8 cellular contexts compared by ENCODE assay signal in genomic region chr11:62694455-62695167, GRCh38. TPM values are rescaled to one million over a fixed set of nuclear protein-coding genes. Genes with fewer than 3 reads are reported as not detected.
A peak's percentile ranks its signal among the peaks of the same experiment; 100 is the strongest.
DNase-seq lines count a peak whose midpoint lies in the region; ATAC-seq and TF ChIP-seq lines count a peak whose summit lies in the region.

No MANE protein-coding gene starts in this region.

- TF ChIP-seq CTCF in AG04450 (IDR thresholded peaks at IDR 0.05; ENCODE audit: low read depth, low read length): peak; percentile 90

- H3K18ac ChIP-seq in mesendoderm (ENCODE audit: low read length): no peak overlapping the region

- H3K4me1 Mint-ChIP-seq in activated CD8-positive, alpha-beta T cell treated with anti-CD3 and anti-CD28 coated beads, Interleukin-2, amount 10 ng/mL, durations not matched to agents 7 days and 5 days (ENCODE audit: low read depth): peaks cover 9% of the 10 kb centered on the region

- WGBS in mesendoderm (ENCODE audit: extremely low coverage, insufficient coverage, low lambda C conversion rate): no CpG with 5 or more reads among the region's 14 CpGs

- peaks cover 22% of the 10 kb centered on the region for H3K36me3 Mint-ChIP-seq in activated CD8-positive, alpha-beta T cell treated with anti-CD3 and anti-CD28 coated beads, Interleukin-2, amount 10 ng/mL, durations not matched to agents 7 days and 5 days (ENCODE audit: low read depth)

- CTCF ChIA-PET in AG04450 (lab: Charles Lee): interaction anchor here (0.7 to 4.3 kb wide), 15 partner anchors 9 to 319 kb away, joined by 3 to 36 read pairs (median 5); partner anchors contain the start of genes C11orf98 and CSKMT
- CTCF ChIA-PET in activated CD8-positive, alpha-beta T cell treated with anti-CD3 and anti-CD28 coated beads, Interleukin-2, amount 10 ng/mL, durations not matched to agents 7 days and 5 days (lab: Charles Lee): interaction anchor here (0.5 to 5.1 kb wide), 27 partner anchors 8 to 300 kb away, joined by 3 to 77 read pairs (median 5); partner anchors contain the start of genes BSCL2, C11orf98, CSKMT and HNRNPUL2

- H2BK15ac ChIP-seq in mesendoderm (replicated peaks; ENCODE audit: low read depth): no peak overlapping the region

- H3K56ac ChIP-seq in mesendoderm (ENCODE audit: low read length): no peak overlapping the region

- H3K27ac Mint-ChIP-seq in activated CD8-positive, alpha-beta T cell treated with anti-CD3 and anti-CD28 coated beads, Interleukin-2, amount 10 ng/mL, durations not matched to agents 7 days and 5 days: peak overlapping the region; percentile 36

- no peak overlapping the region for H3K4me3 Mint-ChIP-seq in activated CD8-positive, alpha-beta T cell treated with anti-CD3 and anti-CD28 coated beads, Interleukin-2, amount 10 ng/mL, durations not matched to agents 7 days and 5 days

- H4K8ac ChIP-seq in mesendoderm (ENCODE audit: low read depth, low read length): no peak overlapping the region

- H2BK5ac ChIP-seq in mesendoderm (ENCODE audit: low read length): no peak overlapping the region

- H3K23ac ChIP-seq in mesendoderm (ENCODE audit: low read length): no peak overlapping the region

- H2BK120ac ChIP-seq in mesendoderm (ENCODE audit: low read depth, low read length): no peak overlapping the region

- no peaks in the 10 kb centered on the region for H3K27me3 Mint-ChIP-seq in activated CD8-positive, alpha-beta T cell treated with anti-CD3 and anti-CD28 coated beads, Interleukin-2, amount 10 ng/mL, durations not matched to agents 7 days and 5 days (ENCODE audit: low read depth)

- no peaks in the 10 kb centered on the region for H3K79me2 ChIP-seq in mesendoderm (ENCODE audit: control insufficient read depth, insufficient read depth, low read length)

- no peak overlapping the region for H3K4me3 ChIP-seq in AG04450 (ENCODE audit: low read depth, low read length)
- H3K4me3 ChIP-seq in effector memory CD4-positive, alpha-beta T cell (ENCODE audit: insufficient read depth, low read depth, low read length, poor library complexity, severe bottlenecking): no peak overlapping the region
- no peak overlapping the region for H3K4me3 ChIP-seq in mesendoderm (ENCODE audit: low read length)

- no peak overlapping the region for H3K4me2 ChIP-seq in mesendoderm (ENCODE audit: low read length)

- H3K9me3 Mint-ChIP-seq in activated CD8-positive, alpha-beta T cell treated with anti-CD3 and anti-CD28 coated beads, Interleukin-2, amount 10 ng/mL, durations not matched to agents 7 days and 5 days (ENCODE audit: insufficient read depth): no peaks in the 10 kb centered on the region

- DNase-seq in AG04450 (ENCODE audit: low read depth, low spot score): peak; percentile 55
- DNase-seq in GM19238 (ENCODE audit: insufficient read length, low spot score): peak; percentile 70
- peak; percentile 70 for DNase-seq in NCI-H748 (lab: John Stamatoyannopoulos, UW; ENCODE audit: unreplicated experiment)
- DNase-seq in activated CD8-positive, alpha-beta T cell treated with anti-CD3 and anti-CD28 coated beads, Interleukin-2, amount 10 ng/mL, durations not matched to agents 7 days and 5 days: peak; percentile 86
- DNase-seq in effector memory CD4-positive, alpha-beta T cell: peak; percentile 55 to 69 (median 60)
- peak; percentile 89 for DNase-seq in mesendoderm
- peak; percentile 46 to 55 for DNase-seq in stimulated activated CD8-positive, alpha-beta memory T cell treated with anti-CD3 and anti-CD28 coated beads, Interleukin-2, amount 100 ng/mL, for 48 hours (ENCODE audit: low read depth in 2 of 2)

- H3K79me1 ChIP-seq in mesendoderm (ENCODE audit: low read length): no peaks in the 10 kb centered on the region

- H3K9me3 ChIP-seq in AG04450 (ENCODE audit: control insufficient read depth, insufficient read depth, low read length): no peaks in the 10 kb centered on the region
- H3K9me3 ChIP-seq in effector memory CD4-positive, alpha-beta T cell (ENCODE audit: control insufficient read depth, low read length): no peaks in the 10 kb centered on the region

- POLR2A ChIA-PET in AG04450 (lab: Yijun Ruan, JAX): interaction anchor here (0.6 to 2.7 kb wide), 7 partner anchors 11 to 73 kb away, joined by 3 to 21 read pairs (median 4); partner anchors contain the start of genes B3GAT3, C11orf98, CSKMT and HNRNPUL2
- POLR2A ChIA-PET in activated CD8-positive, alpha-beta T cell treated with anti-CD3 and anti-CD28 coated beads, Interleukin-2, amount 10 ng/mL, durations not matched to agents 7 days and 5 days (lab: Charles Lee): interaction anchor here (1.0 to 1.9 kb wide), 4 partner anchors 14 to 103 kb away, joined by 4 to 6 read pairs (median 5); partner anchors contain the start of genes C11orf98, CSKMT, LBHD1 and TUT1

- ATAC-seq in activated CD8-positive, alpha-beta T cell treated with anti-CD3 and anti-CD28 coated beads, Interleukin-2, amount 10 ng/mL, durations not matched to agents 7 days and 5 days: peak; percentile 92
- ATAC-seq in HG02981 (IDR thresholded peaks at IDR 0.05; ENCODE audit: unreplicated experiment): no peak

- no peak overlapping the region for H3K27ac ChIP-seq in AG04450 (ENCODE audit: low read depth, low read length)
- H3K27ac ChIP-seq in effector memory CD4-positive, alpha-beta T cell (ENCODE audit: insufficient read depth, low read length, poor library complexity, severe bottlenecking): no peak overlapping the region
- H3K27ac ChIP-seq in mesendoderm (ENCODE audit: low read depth, low read length): no peak overlapping the region

- H3K9ac ChIP-seq in mesendoderm (ENCODE audit: low read length): no peak overlapping the region

- no peak overlapping the region for H2AK5ac ChIP-seq in mesendoderm (ENCODE audit: low read length)

- H3K4ac ChIP-seq in mesendoderm (ENCODE audit: low read depth, low read length): no peak overlapping the region

- no peaks in the 10 kb centered on the region for H3K4me1 ChIP-seq in effector memory CD4-positive, alpha-beta T cell (ENCODE audit: control insufficient read depth, insufficient read depth, low read length, poor library complexity, severe bottlenecking)
- H3K4me1 ChIP-seq in mesendoderm (ENCODE audit: control insufficient read depth, low read depth, low read length): no peaks in the 10 kb centered on the region

- no peaks in the 10 kb centered on the region for H3K27me3 ChIP-seq in AG04450 (ENCODE audit: control insufficient read depth, insufficient read depth, low read length)
- no peaks in the 10 kb centered on the region for H3K27me3 ChIP-seq in effector memory CD4-positive, alpha-beta T cell (replicated peaks; ENCODE audit: control insufficient read depth, insufficient read depth, low read length, poor library complexity, severe bottlenecking)
- H3K27me3 ChIP-seq in mesendoderm (ENCODE audit: insufficient read depth, low read length, poor library complexity): no peaks in the 10 kb centered on the region

- H4K5ac ChIP-seq in mesendoderm (ENCODE audit: low read length): no peak overlapping the region

- peaks cover 7% of the 10 kb centered on the region for H3K36me3 ChIP-seq in effector memory CD4-positive, alpha-beta T cell (ENCODE audit: control insufficient read depth, insufficient read depth, low read length)
- peaks cover 4% of the 10 kb centered on the region for H3K36me3 ChIP-seq in mesendoderm (ENCODE audit: control insufficient read depth, insufficient read depth, low read length)

RNA-seq across cellular contexts. Expression of gene LRRN4CL, which starts 5.3 kb away (rescaled TPM):
- 4.1 and 5.7 TPM in 2 replicates for polyA plus RNA-seq in AG04450 (2011; rRNA removed)
- polyA minus RNA-seq in AG04450 (2011; rRNA and poly(A)+ RNA removed): 1.9 and 2.3 TPM in 2 replicates
- total RNA-seq in activated CD8-positive, alpha-beta T cell treated with anti-CD3 and anti-CD28 coated beads, Interleukin-2, amount 10 ng/mL, durations not matched to agents 7 days and 5 days: under 1 TPM; 0.21 to 0.34 TPM
- polyA plus RNA-seq in mesendoderm (2013, experiment 1 of 2): 0.15 TPM
- polyA plus RNA-seq in mesendoderm (2013, experiment 2 of 2): 0.13 TPM

RNA-seq across cellular contexts. Expression of gene BSCL2, which starts 12.6 kb away (rescaled TPM):
- polyA plus RNA-seq in AG04450 (2011; rRNA removed): 42.8 and 63.7 TPM in 2 replicates
- polyA minus RNA-seq in AG04450 (2011; rRNA and poly(A)+ RNA removed): 59.3 and 81.9 TPM in 2 replicates
- 10 to 100 TPM; 30.3 to 39.9 TPM for total RNA-seq in activated CD8-positive, alpha-beta T cell treated with anti-CD3 and anti-CD28 coated beads, Interleukin-2, amount 10 ng/mL, durations not matched to agents 7 days and 5 days
- 105 TPM for polyA plus RNA-seq in mesendoderm (2013, experiment 1 of 2)
- polyA plus RNA-seq in mesendoderm (2013, experiment 2 of 2): 100 TPM

RNA-seq across cellular contexts. Expression of gene GNG3, which starts 12.9 kb away (rescaled TPM):
- polyA plus RNA-seq in AG04450 (2011; rRNA removed): 0.11 TPM in 1 of 2 replicates, not detected in the other
- not detected in 2 replicates for polyA minus RNA-seq in AG04450 (2011; rRNA and poly(A)+ RNA removed)
- total RNA-seq in activated CD8-positive, alpha-beta T cell treated with anti-CD3 and anti-CD28 coated beads, Interleukin-2, amount 10 ng/mL, durations not matched to agents 7 days and 5 days: not detected
- polyA plus RNA-seq in mesendoderm (2013, experiment 1 of 2): 5.2 TPM
- polyA plus RNA-seq in mesendoderm (2013, experiment 2 of 2): 5.0 TPM

RNA-seq across cellular contexts. Expression of gene UBXN1, which starts 15.7 kb away (rescaled TPM):
- polyA plus RNA-seq in AG04450 (2011; rRNA removed): 92.8 and 100 TPM in 2 replicates
- polyA minus RNA-seq in AG04450 (2011; rRNA and poly(A)+ RNA removed): 48.8 and 54.0 TPM in 2 replicates
- 100 to 1,000 TPM; 107 to 118 TPM for total RNA-seq in activated CD8-positive, alpha-beta T cell treated with anti-CD3 and anti-CD28 coated beads, Interleukin-2, amount 10 ng/mL, durations not matched to agents 7 days and 5 days
- 98.6 TPM for polyA plus RNA-seq in mesendoderm (2013, experiment 1 of 2)
- polyA plus RNA-seq in mesendoderm (2013, experiment 2 of 2): 99.8 TPM

RNA-seq across cellular contexts. Expression of gene LBHD1, which starts 22.5 kb away (rescaled TPM):
- 2.4 and 3.2 TPM in 2 replicates for polyA plus RNA-seq in AG04450 (2011; rRNA removed)
- 2.5 and 3.5 TPM in 2 replicates for polyA minus RNA-seq in AG04450 (2011; rRNA and poly(A)+ RNA removed)
- 10 to 100 TPM; 22.3 to 25.0 TPM for total RNA-seq in activated CD8-positive, alpha-beta T cell treated with anti-CD3 and anti-CD28 coated beads, Interleukin-2, amount 10 ng/mL, durations not matched to agents 7 days and 5 days
- 2.7 TPM for polyA plus RNA-seq in mesendoderm (2013, experiment 1 of 2)
- polyA plus RNA-seq in mesendoderm (2013, experiment 2 of 2): 2.5 TPM
